ENCODE assay signal across 27 cellular contexts in the genomic region with DNA sequence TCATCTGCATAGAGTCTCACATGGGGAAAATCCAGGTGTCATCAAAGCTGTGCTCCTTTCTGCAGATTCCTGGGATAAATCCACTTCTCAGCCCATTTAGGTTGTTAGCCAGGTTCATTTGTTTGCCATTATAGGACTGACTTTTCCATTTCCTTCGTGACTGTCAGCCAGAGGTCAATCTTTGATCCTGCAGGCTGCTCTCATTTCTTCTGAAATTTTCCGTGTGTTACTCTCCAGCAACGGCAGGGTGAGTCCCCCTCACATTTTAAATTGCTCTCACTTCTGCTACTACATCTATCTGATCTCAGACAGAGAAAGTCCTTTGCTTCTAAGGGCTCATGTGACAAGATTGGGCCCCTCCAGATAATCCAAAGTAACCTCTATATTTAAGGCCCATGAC.
DNase-seq lines count a peak whose midpoint lies in the region; ATAC-seq and TF ChIP-seq lines count a peak whose summit lies in the region.
"Had no signal": no experiment of that assay in that cellular context is flagged by ENCODE, and none has a peak within 500 bp of the region (broad histone marks: within the 10 kb centered on the region; RNA-seq: fewer than 3 reads in every experiment).

No MANE protein-coding gene starts in this region.

- H3K4me3 ChIP-seq in GM23338 (no peak overlapping the region), PC-9 (no peak overlapping the region), lower lobe of right lung (no peak overlapping the region)
- H3K4me3 ChIP-seq: left lung, smooth muscle cell, tibial artery had no signal

- H3K36me3 ChIP-seq in GM23338 (ENCODE audit: insufficient read depth) = no peaks in the 10 kb centered on the region
- no peaks in the 10 kb centered on the region for H3K36me3 ChIP-seq in PC-9 (ENCODE audit: low read depth)
- no peaks in the 10 kb centered on the region for H3K36me3 ChIP-seq in lower lobe of right lung
- H3K36me3 ChIP-seq: left lung, tibial artery had no signal

- H3K27me3 ChIP-seq in GM23338 (ENCODE audit: insufficient read depth) (no peaks in the 10 kb centered on the region), PC-9 (ENCODE audit: insufficient read depth, low read depth) (no peaks in the 10 kb centered on the region), lower lobe of right lung (ENCODE audit: low read depth) (no peaks in the 10 kb centered on the region)
- H3K27me3 ChIP-seq: left lung, tibial artery had no signal

- no peak overlapping the region for H3K4me3 Mint-ChIP-seq in GM23338
- H3K4me3 Mint-ChIP-seq in activated T-helper 17 cell treated with anti-CD3 and anti-CD28 coated beads, Interleukin-2, amount 50 U/mL, for 72 hours = no peak overlapping the region
- H3K4me3 Mint-ChIP-seq: activated B cell treated with CpG ODN at 0.5 μM for 24 hours; activated CD8-positive, alpha-beta T cell treated with anti-CD3 and anti-CD28 coated beads for 36 hours; activated naive CD4-positive, alpha-beta T cell treated with anti-CD3 and anti-CD28 coated beads, Interleukin-2, amount 10 ng/mL, durations not matched to agents 7 days and 5 days; CD4-positive, CD25-positive, alpha-beta regulatory T cell; stimulated activated naive CD8-positive, alpha-beta T cell treated with anti-CD3 and anti-CD28 coated beads, Interleukin-15, Interleukin-2, amounts not matched to agents 100 ng/mL and 50 ng/mL, for 24 hours had no signal

- H2AFZ ChIP-seq in GM23338 (peak overlapping the region; percentile 70; the same call in 1 of the 2 replicates), PC-9 (peak overlapping the region; percentile 57; the same call in 1 of the 2 replicates)

- POLR2A ChIA-PET in PC-9 (lab: Charles Lee; ENCODE audit: unreplicated experiment) = no interaction called here

- H3F3A ChIP-seq in GM23338 (replicated peaks; ENCODE audit: low read depth) = no peaks in the 10 kb centered on the region
- no peaks in the 10 kb centered on the region for H3F3A ChIP-seq in PC-9 (ENCODE audit: insufficient read depth, low read depth)

- H3K9me2 ChIP-seq in GM23338 (ENCODE audit: insufficient read depth) (peaks cover 6% of the 10 kb centered on the region; the same call in 1 of the 2 replicates), PC-9 (ENCODE audit: insufficient read depth) (no peaks in the 10 kb centered on the region)

- no TSS peak for BruUV-seq in PC-9 (replicated peaks; lab: Mats Ljungman, UMichigan)

- H3K4me2 ChIP-seq in GM23338 = no peak overlapping the region
- no peak overlapping the region for H3K4me2 ChIP-seq in PC-9
- H3K4me2 ChIP-seq: smooth muscle cell had no signal

- H4K20me1 ChIP-seq in GM23338 (replicated peaks; ENCODE audit: insufficient read depth) (no peaks in the 10 kb centered on the region), PC-9 (ENCODE audit: insufficient read depth) (no peaks in the 10 kb centered on the region)

- DNase-seq in GM10266 (ENCODE audit: extremely low spot score) = no peak
- DNase-seq in GM23338 (ENCODE audit: low spot score) = peak; percentile 15
- no peak for DNase-seq in PC-9
- peak; percentile 11 for DNase-seq in kidney tubule cell (ENCODE audit: low spot score)
- no peak for DNase-seq in activated CD4-positive, alpha-beta T cell treated with anti-CD3 and anti-CD28 coated beads, Interleukin-2, amount 50 U/mL, for 1 hour
- no peak for DNase-seq in lower lobe of right lung
- DNase-seq: activated B cell treated with CpG ODN at 0.5 μM for 24 hours; activated CD8-positive, alpha-beta T cell treated with anti-CD3 and anti-CD28 coated beads for 36 hours; activated naive CD4-positive, alpha-beta T cell treated with anti-CD3 and anti-CD28 coated beads, Interleukin-2, amount 10 ng/mL, durations not matched to agents 7 days and 5 days; aorta; CD4-positive, CD25-positive, alpha-beta regulatory T cell; central memory CD4-positive, alpha-beta T cell; DMS 273 treated with DMSO at 0.1 percent for 48 hours; GDM1; HCEC 1CT; left lung; NCI-H1436 treated with DMSO at 0.1 percent for 48 hours; NCI-H226; NCI-H82; stimulated activated CD4-positive, alpha-beta T cell treated with anti-CD3 and anti-CD28 coated beads, Interleukin-2, amount 100 ng/mL, for 48 hours; T-helper 9 cell; tibial artery had no signal

- no peaks in the 10 kb centered on the region for H3K9me3 Mint-ChIP-seq in GM23338
- H3K9me3 Mint-ChIP-seq in activated T-helper 17 cell treated with anti-CD3 and anti-CD28 coated beads, Interleukin-2, amount 50 U/mL, for 72 hours = no peaks in the 10 kb centered on the region
- H3K9me3 Mint-ChIP-seq: activated B cell treated with CpG ODN at 0.5 μM for 24 hours; activated CD8-positive, alpha-beta T cell treated with anti-CD3 and anti-CD28 coated beads for 36 hours; activated naive CD4-positive, alpha-beta T cell treated with anti-CD3 and anti-CD28 coated beads, Interleukin-2, amount 10 ng/mL, durations not matched to agents 7 days and 5 days; stimulated activated naive CD8-positive, alpha-beta T cell treated with anti-CD3 and anti-CD28 coated beads, Interleukin-15, Interleukin-2, amounts not matched to agents 100 ng/mL and 50 ng/mL, for 24 hours had no signal

- H3K27ac ChIP-seq in GM23338 (ENCODE audit: low read depth) (no peak overlapping the region), PC-9 (no peak overlapping the region), lower lobe of right lung (no peak overlapping the region)
- H3K27ac ChIP-seq: left lung, tibial artery had no signal

- no peaks in the 10 kb centered on the region for H3K36me3 Mint-ChIP-seq in GM23338 (ENCODE audit: low read depth)
- H3K36me3 Mint-ChIP-seq in activated T-helper 17 cell treated with anti-CD3 and anti-CD28 coated beads, Interleukin-2, amount 50 U/mL, for 72 hours (ENCODE audit: low read depth) = no peaks in the 10 kb centered on the region
- H3K36me3 Mint-ChIP-seq: activated naive CD4-positive, alpha-beta T cell treated with anti-CD3 and anti-CD28 coated beads, Interleukin-2, amount 10 ng/mL, durations not matched to agents 7 days and 5 days; CD4-positive, CD25-positive, alpha-beta regulatory T cell had no signal

- peak; percentile 20 for TF ChIP-seq CTCF in GM10266 (IDR thresholded peaks at IDR 0.05; ENCODE audit: control insufficient read depth, insufficient read depth, low read depth, missing control alignments)
- no peak for TF ChIP-seq CTCF in GM23338 (conservative IDR thresholded peaks at IDR 0.05; ENCODE audit: low read depth in 2 of 2)
- no peak for TF ChIP-seq CTCF in PC-9 (conservative IDR thresholded peaks at IDR 0.05)
- no peak for TF ChIP-seq CTCF in lower lobe of right lung (IDR thresholded peaks at IDR 0.05)

- CTCF ChIA-PET in PC-9 (lab: Charles Lee) = no interaction called here

- peaks cover 4% of the 10 kb centered on the region; the same call in 2 of the 3 replicates for H3K4me1 Mint-ChIP-seq in GM23338
- H3K4me1 Mint-ChIP-seq in activated T-helper 17 cell treated with anti-CD3 and anti-CD28 coated beads, Interleukin-2, amount 50 U/mL, for 72 hours = no peaks in the 10 kb centered on the region
- H3K4me1 Mint-ChIP-seq: activated naive CD4-positive, alpha-beta T cell treated with anti-CD3 and anti-CD28 coated beads, Interleukin-2, amount 10 ng/mL, durations not matched to agents 7 days and 5 days; CD4-positive, CD25-positive, alpha-beta regulatory T cell had no signal

- no peaks in the 10 kb centered on the region for H3K27me3 Mint-ChIP-seq in GM23338 (ENCODE audit: insufficient read depth, low read depth, poor library complexity)
- H3K27me3 Mint-ChIP-seq in activated T-helper 17 cell treated with anti-CD3 and anti-CD28 coated beads, Interleukin-2, amount 50 U/mL, for 72 hours = peaks cover 5% of the 10 kb centered on the region
- H3K27me3 Mint-ChIP-seq: activated CD8-positive, alpha-beta T cell treated with anti-CD3 and anti-CD28 coated beads for 36 hours; activated naive CD4-positive, alpha-beta T cell treated with anti-CD3 and anti-CD28 coated beads, Interleukin-2, amount 10 ng/mL, durations not matched to agents 7 days and 5 days; CD4-positive, CD25-positive, alpha-beta regulatory T cell had no signal

- ATAC-seq in GM23338 (no peak), lower lobe of right lung (no peak), esophagus mucosa (no peak)
- ATAC-seq in activated T-helper 17 cell treated with anti-CD3 and anti-CD28 coated beads, Interleukin-2, amount 50 U/mL, for 72 hours (replicated peaks) = no peak
- ATAC-seq: activated CD8-positive, alpha-beta T cell treated with anti-CD3 and anti-CD28 coated beads for 36 hours; HepG2; left lung had no signal

- intact Hi-C loops in PC-9 (cut with micrococcal nuclease; ENCODE audit: unreplicated experiment) = no loop called here
- intact Hi-C loops in lower lobe of right lung (cut with DNase I) = no loop called here

- H3K27ac Mint-ChIP-seq in GM23338 = peak overlapping the region; percentile 16; the same call in 1 of the 2 replicates
- no peak overlapping the region for H3K27ac Mint-ChIP-seq in activated T-helper 17 cell treated with anti-CD3 and anti-CD28 coated beads, Interleukin-2, amount 50 U/mL, for 72 hours
- H3K27ac Mint-ChIP-seq: activated B cell treated with CpG ODN at 0.5 μM for 24 hours; activated CD8-positive, alpha-beta T cell treated with anti-CD3 and anti-CD28 coated beads for 36 hours; activated naive CD4-positive, alpha-beta T cell treated with anti-CD3 and anti-CD28 coated beads, Interleukin-2, amount 10 ng/mL, durations not matched to agents 7 days and 5 days; CD4-positive, CD25-positive, alpha-beta regulatory T cell; stimulated activated naive CD8-positive, alpha-beta T cell treated with anti-CD3 and anti-CD28 coated beads, Interleukin-15, Interleukin-2, amounts not matched to agents 100 ng/mL and 50 ng/mL, for 24 hours had no signal

- no peaks in the 10 kb centered on the region for H3K9me3 ChIP-seq in PC-9 (ENCODE audit: insufficient read depth, low read depth)
- no peaks in the 10 kb centered on the region for H3K9me3 ChIP-seq in lower lobe of right lung
- H3K9me3 ChIP-seq: left lung, tibial artery had no signal

- H3K79me2 ChIP-seq in GM23338 (replicated peaks; ENCODE audit: insufficient read depth) (no peaks in the 10 kb centered on the region), PC-9 (ENCODE audit: low read depth) (no peaks in the 10 kb centered on the region)

- no peaks in the 10 kb centered on the region for H3K4me1 ChIP-seq in GM23338 (ENCODE audit: insufficient read depth)
- H3K4me1 ChIP-seq in PC-9 (replicated peaks; ENCODE audit: insufficient read depth) = no peaks in the 10 kb centered on the region
- H3K4me1 ChIP-seq in lower lobe of right lung = no peaks in the 10 kb centered on the region
- H3K4me1 ChIP-seq: left lung, tibial artery had no signal

TF ChIP-seq in GM23338, 12 proteins besides CTCF, POLR2A, EP300 and RAD21 (continues in another document):
- TF ChIP-seq JUNB (IDR thresholded peaks at IDR 0.05; ENCODE audit: unreplicated experiment) = no peak
- TF ChIP-seq ZNF331 (CRISPR knock-in tag; IDR thresholded peaks at IDR 0.05; ENCODE audit: low read depth) = no peak
- TF ChIP-seq, protein P1, sequence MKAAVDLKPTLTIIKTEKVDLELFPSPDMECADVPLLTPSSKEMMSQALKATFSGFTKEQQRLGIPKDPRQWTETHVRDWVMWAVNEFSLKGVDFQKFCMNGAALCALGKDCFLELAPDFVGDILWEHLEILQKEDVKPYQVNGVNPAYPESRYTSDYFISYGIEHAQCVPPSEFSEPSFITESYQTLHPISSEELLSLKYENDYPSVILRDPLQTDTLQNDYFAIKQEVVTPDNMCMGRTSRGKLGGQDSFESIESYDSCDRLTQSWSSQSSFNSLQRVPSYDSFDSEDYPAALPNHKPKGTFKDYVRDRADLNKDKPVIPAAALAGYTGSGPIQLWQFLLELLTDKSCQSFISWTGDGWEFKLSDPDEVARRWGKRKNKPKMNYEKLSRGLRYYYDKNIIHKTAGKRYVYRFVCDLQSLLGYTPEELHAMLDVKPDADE (IDR thresholded peaks at IDR 0.05) = no peak

Comparison
In these comparisons a context has a peak if more than half of its experiments do, and no peak if none do; other contexts are left out.
1. DNase-seq: peak in GM23338 (single experiment) and kidney tubule cell (single experiment); none in GM10266 (single experiment), PC-9 (0 of 2), activated CD4-positive, alpha-beta T cell treated with anti-CD3 and anti-CD28 coated beads, Interleukin-2, amount 50 U/mL, for 1 hour (single experiment) and lower lobe of right lung (single experiment).